8 cellular contexts compared by ENCODE assay signal in the genomic region with DNA sequence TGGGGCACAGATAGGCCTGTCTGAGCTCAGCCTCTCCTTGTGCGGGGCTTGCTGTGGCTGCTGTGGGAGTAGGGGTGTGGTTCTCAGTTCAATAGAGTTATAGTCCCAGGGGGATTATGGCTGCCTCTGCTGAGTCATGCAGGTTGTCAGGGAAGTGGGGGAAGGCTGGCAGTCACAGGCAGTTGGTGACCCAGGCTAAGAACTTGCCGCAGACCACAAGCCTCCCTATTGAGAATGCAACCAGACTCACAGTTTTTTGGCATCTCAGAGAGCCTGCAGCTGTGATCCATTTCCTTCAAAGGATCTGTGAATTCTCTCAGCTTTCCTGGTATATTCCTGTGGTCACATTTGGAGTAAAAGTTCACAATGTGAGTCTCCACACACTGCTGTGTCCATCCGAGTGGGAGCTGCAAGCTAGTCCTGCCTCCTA.
DNase-seq lines count a peak whose midpoint lies in the region; ATAC-seq, FAIRE-seq and TF ChIP-seq lines count a peak whose summit lies in the region.

No MANE protein-coding gene starts in this region.

- POLR2A ChIA-PET in A549 (lab: Yijun Ruan, JAX): no interaction called here

- no peak for TF ChIP-seq POLR2A in A549 (IDR thresholded peaks at IDR 0.05; ENCODE audit: low read length)

- no peaks in the 10 kb centered on the region for H3K36me3 ChIP-seq in RWPE2 (ENCODE audit: low read depth)

- H3K4me1 ChIP-seq in A549 (peaks cover 26% of the 10 kb centered on the region), RWPE2 (ENCODE audit: insufficient read depth, poor library complexity, severe bottlenecking) (peaks cover 12% of the 10 kb centered on the region)

- TF ChIP-seq EP300 in A549 (IDR thresholded peaks at IDR 0.05): no peak

- H3K9me3 ChIP-seq in A549 (peaks cover 4% of the 10 kb centered on the region; the same call in 1 of the 3 replicates), RWPE2 (ENCODE audit: severe bottlenecking) (no peaks in the 10 kb centered on the region)

- H3K27me3 ChIP-seq in RWPE2 (ENCODE audit: insufficient read depth, poor library complexity, severe bottlenecking): no peaks in the 10 kb centered on the region

- H3K4me2 ChIP-seq in A549: peak overlapping the region; percentile 42

- CTCF ChIA-PET in A549 (lab: Yijun Ruan, JAX): no interaction called here

- H3K4me3 ChIP-seq in A549: no peak overlapping the region
- H3K4me3 ChIP-seq in RWPE2 (ENCODE audit: severe bottlenecking): no peak overlapping the region

- no peak for FAIRE-seq in A549 (lab: Jason Lieb, UNC)

- TF ChIP-seq CTCF in A549 (IDR thresholded peaks at IDR 0.05) (no peak), RWPE2 (IDR thresholded peaks at IDR 0.05; ENCODE audit: poor library complexity, severe bottlenecking) (no peak)

- no peak for TF ChIP-seq RAD21 in A549 (conservative IDR thresholded peaks at IDR 0.05 in 1 of 2, IDR thresholded peaks at IDR 0.05 in 1 of 2)

- intact Hi-C loops in left ventricle myocardium superior (cut with micrococcal nuclease): no loop called here

- H3K27ac ChIP-seq in A549: peak overlapping the region; percentile 57 to 71
- peak overlapping the region; percentile 5 for H3K27ac ChIP-seq in RWPE2 (ENCODE audit: poor library complexity, severe bottlenecking)

- DNase-seq in A549 (ENCODE audit: low read depth in 1 of 2, low spot score in 1 of 2) (peak in 1 of 2 experiments; percentile 60), RWPE2 (ENCODE audit: low spot score) (no peak), iris pigment epithelial cell (ENCODE audit: low read depth) (peak; percentile 73), HuH-7.5 (ENCODE audit: low spot score) (no peak), NCI-H1417 (lab: John Stamatoyannopoulos, UW) (no peak), left ventricle myocardium superior (no peak)

- ATAC-seq in A549 (peak in 1 of 2 experiments; percentile 68; a peak in 3 of 6 replicates), GM18868 (IDR thresholded peaks at IDR 0.05; ENCODE audit: unreplicated experiment) (peak; percentile 97), HG03103 (IDR thresholded peaks at IDR 0.05; ENCODE audit: low read depth, unreplicated experiment) (peak; percentile 89), RWPE2 (ENCODE audit: low read depth) (no peak), left ventricle myocardium superior (no peak)

- 53% methylated on average over 3 of the region's 3 CpGs for WGBS in A549 (ENCODE audit: missing lambda C conversion rate)

TF ChIP-seq in A549, 52 proteins besides CTCF, POLR2A, EP300 and RAD21:
- TF ChIP-seq MAFK (IDR thresholded peaks at IDR 0.05; ENCODE audit: partially characterized antibody): peak; percentile 50
- TF ChIP-seq, protein P1, sequence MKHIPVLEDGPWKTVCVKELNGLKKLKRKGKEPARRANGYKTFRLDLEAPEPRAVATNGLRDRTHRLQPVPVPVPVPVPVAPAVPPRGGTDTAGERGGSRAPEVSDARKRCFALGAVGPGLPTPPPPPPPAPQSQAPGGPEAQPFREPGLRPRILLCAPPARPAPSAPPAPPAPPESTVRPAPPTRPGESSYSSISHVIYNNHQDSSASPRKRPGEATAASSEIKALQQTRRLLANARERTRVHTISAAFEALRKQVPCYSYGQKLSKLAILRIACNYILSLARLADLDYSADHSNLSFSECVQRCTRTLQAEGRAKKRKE (CRISPR knock-in tag; IDR thresholded peaks at IDR 0.05; ENCODE audit: low read depth): no peak

Comparison
In these comparisons a context has a peak if more than half of its experiments do, and no peak if none do; other contexts are left out.
1. ATAC-seq: peak in GM18868 (single experiment) and HG03103 (single experiment); none in RWPE2 (single experiment) and left ventricle myocardium superior (single experiment).